In genomic region chr16:30747331-30747730, GRCh38 we compare ENCODE assay signal across 8 cellular contexts. TPM values are rescaled to one million over a fixed set of nuclear protein-coding genes. Genes with fewer than 3 reads are reported as not detected.
A peak's percentile ranks its signal among the peaks of the same experiment; 100 is the strongest.
DNase-seq lines count a peak whose midpoint lies in the region; ATAC-seq, FAIRE-seq and TF ChIP-seq lines count a peak whose summit lies in the region.

No MANE protein-coding gene starts in this region.

- WGBS in thymus: 76% methylated on average over 3 of the region's 3 CpGs

- H3K4me3 Mint-ChIP-seq in activated T-cell treated with anti-CD3 and anti-CD28 coated beads, Interleukin-2, amount 50 U/mL, for 4 hours: peak overlapping the region; percentile 91
- H3K4me3 Mint-ChIP-seq in activated naive CD8-positive, alpha-beta T cell treated with anti-CD3 and anti-CD28 coated beads for 36 hours: peak overlapping the region; percentile 95

- H3K4me1 ChIP-seq in thymus (ENCODE audit: control insufficient read depth, insufficient read depth, low read length): peaks cover 4% of the 10 kb centered on the region

- ATAC-seq in activated T-cell treated with anti-CD3 and anti-CD28 coated beads, Interleukin-2, amount 50 U/mL, for 4 hours: no peak

- H3K4me3 ChIP-seq in thymus (ENCODE audit: low read length): peak overlapping the region; percentile 90

- no peaks in the 10 kb centered on the region for H3K9me3 ChIP-seq in thymus (ENCODE audit: control insufficient read depth)

- H3K9me3 Mint-ChIP-seq in activated T-cell treated with anti-CD3 and anti-CD28 coated beads, Interleukin-2, amount 50 U/mL, for 4 hours: no peaks in the 10 kb centered on the region
- no peaks in the 10 kb centered on the region for H3K9me3 Mint-ChIP-seq in activated naive CD8-positive, alpha-beta T cell treated with anti-CD3 and anti-CD28 coated beads for 36 hours

- no peaks in the 10 kb centered on the region for H3K27me3 ChIP-seq in thymus (ENCODE audit: control insufficient read depth, insufficient read depth)

- FAIRE-seq in D721Med (lab: Jason Lieb, UNC): no peak

- peaks cover 16% of the 10 kb centered on the region for H3K36me3 Mint-ChIP-seq in activated T-cell treated with anti-CD3 and anti-CD28 coated beads, Interleukin-2, amount 50 U/mL, for 4 hours (ENCODE audit: insufficient read depth)
- peaks cover 32% of the 10 kb centered on the region for H3K36me3 Mint-ChIP-seq in activated naive CD8-positive, alpha-beta T cell treated with anti-CD3 and anti-CD28 coated beads for 36 hours

- H3K27me3 Mint-ChIP-seq in activated T-cell treated with anti-CD3 and anti-CD28 coated beads, Interleukin-2, amount 50 U/mL, for 4 hours (ENCODE audit: low read depth): no peaks in the 10 kb centered on the region
- no peaks in the 10 kb centered on the region for H3K27me3 Mint-ChIP-seq in activated naive CD8-positive, alpha-beta T cell treated with anti-CD3 and anti-CD28 coated beads for 36 hours

- H3K27ac Mint-ChIP-seq in activated naive CD8-positive, alpha-beta T cell treated with anti-CD3 and anti-CD28 coated beads for 36 hours: peak overlapping the region; percentile 89

- H3K36me3 ChIP-seq in thymus (ENCODE audit: control insufficient read depth, insufficient read depth): peaks cover 29% of the 10 kb centered on the region

- peaks cover 17% of the 10 kb centered on the region for H3K4me1 Mint-ChIP-seq in activated T-cell treated with anti-CD3 and anti-CD28 coated beads, Interleukin-2, amount 50 U/mL, for 4 hours (ENCODE audit: low read depth)
- peaks cover 24% of the 10 kb centered on the region for H3K4me1 Mint-ChIP-seq in activated naive CD8-positive, alpha-beta T cell treated with anti-CD3 and anti-CD28 coated beads for 36 hours

- DNase-seq in activated T-cell treated with anti-CD3 and anti-CD28 coated beads, Interleukin-2, amount 50 U/mL, for 4 hours: no peak
- no peak for DNase-seq in activated T-cell treated with anti-CD3 and anti-CD28 coated beads, Interleukin-2, amount 50 U/mL, for 48 hours
- no peak for DNase-seq in activated naive CD8-positive, alpha-beta T cell treated with anti-CD3 and anti-CD28 coated beads for 36 hours
- DNase-seq in kidney tubule cell (ENCODE audit: low spot score) (peak; percentile 62), HPDE6-E6E7 (ENCODE audit: extremely low spot score) (no peak), NCI-H187 treated with DMSO at 0.1 percent for 48 hours (lab: John Stamatoyannopoulos, UW) (no peak), D721Med (ENCODE audit: insufficient read length, low spot score) (no peak)

- H3K27ac ChIP-seq in thymus (ENCODE audit: low read depth): peak overlapping the region; percentile 87

- TF ChIP-seq CTCF in D721Med (IDR thresholded peaks at IDR 0.05; ENCODE audit: insufficient read depth, missing control alignments): no peak

RNA-seq across cellular contexts. Expression of gene PHKG2, which starts 0.9 kb away (rescaled TPM):
- 10 to 100 TPM; 31.1 to 34.5 (median 31.9) TPM for total RNA-seq in activated T-cell treated with anti-CD3 and anti-CD28 coated beads, Interleukin-2, amount 50 U/mL, for 4 hours
- total RNA-seq in activated naive CD8-positive, alpha-beta T cell treated with anti-CD3 and anti-CD28 coated beads for 36 hours: 10 to 100 TPM; 31.1 to 32.0 TPM
- polyA plus RNA-seq in thymus: 53.8 TPM

RNA-seq across cellular contexts. Expression of gene CFAP119, which starts 14.5 kb away (rescaled TPM):
- 1 to 10 TPM; 2.8 to 4.7 (median 4.3) TPM for total RNA-seq in activated T-cell treated with anti-CD3 and anti-CD28 coated beads, Interleukin-2, amount 50 U/mL, for 4 hours
- 1 to 10 TPM; 3.7 to 6.4 TPM for total RNA-seq in activated naive CD8-positive, alpha-beta T cell treated with anti-CD3 and anti-CD28 coated beads for 36 hours
- polyA plus RNA-seq in thymus: 19.6 TPM

RNA-seq across cellular contexts. Expression of gene RNF40, which starts 14.8 kb away (rescaled TPM):
- total RNA-seq in activated T-cell treated with anti-CD3 and anti-CD28 coated beads, Interleukin-2, amount 50 U/mL, for 4 hours: 100 to 1,000 TPM; 111 to 115 (median 113) TPM
- total RNA-seq in activated naive CD8-positive, alpha-beta T cell treated with anti-CD3 and anti-CD28 coated beads for 36 hours: 100 to 1,000 TPM in 1 of 2 experiments, 10 to 100 TPM in 1; 95.2 to 107 TPM
- polyA plus RNA-seq in thymus: 74.8 TPM

RNA-seq across cellular contexts. Expression of gene ZNF629, which starts 39.7 kb away (rescaled TPM):
- total RNA-seq in activated T-cell treated with anti-CD3 and anti-CD28 coated beads, Interleukin-2, amount 50 U/mL, for 4 hours: 1 to 10 TPM; 5.3 to 7.0 (median 7.0) TPM
- 1 to 10 TPM; 5.4 to 5.5 TPM for total RNA-seq in activated naive CD8-positive, alpha-beta T cell treated with anti-CD3 and anti-CD28 coated beads for 36 hours
- 4.6 TPM for polyA plus RNA-seq in thymus

RNA-seq across cellular contexts. Expression of gene SRCAP, which starts 48.4 kb away (rescaled TPM):
- total RNA-seq in activated T-cell treated with anti-CD3 and anti-CD28 coated beads, Interleukin-2, amount 50 U/mL, for 4 hours: 100 to 1,000 TPM in 1 of 3 donors, 10 to 100 TPM in 2; 86.3 to 100 (median 96.5) TPM
- total RNA-seq in activated naive CD8-positive, alpha-beta T cell treated with anti-CD3 and anti-CD28 coated beads for 36 hours: 10 to 100 TPM; 66.1 to 72.6 TPM
- polyA plus RNA-seq in thymus: 8.8 TPM
